1 cellular context compared by ENCODE assay signal in genomic region chr10:63268798-63269503, GRCh38.
TF ChIP-seq lines count a peak whose summit lies in the region.

No MANE protein-coding gene starts in this region.

TF ChIP-seq in HepG2, 621 proteins besides CTCF, POLR2A, EP300 and RAD21 (continued from another document and continues in another):
- peak; percentile 54; the same call in 1 of the 2 replicates for TF ChIP-seq AHDC1 (CRISPR knock-in tag; IDR thresholded peaks at IDR 0.05; ENCODE audit: borderline replicate concordance)
- TF ChIP-seq ZUFSP (CRISPR knock-in tag; IDR thresholded peaks at IDR 0.05; ENCODE audit: borderline replicate concordance), result no peak
- TF ChIP-seq ZNF234 (CRISPR knock-in tag; conservative IDR thresholded peaks at IDR 0.05), result no peak
- no peak for TF ChIP-seq ZFP37 (CRISPR knock-in tag; IDR thresholded peaks at IDR 0.05; ENCODE audit: borderline replicate concordance)
- TF ChIP-seq MTA1 (CRISPR knock-in tag; IDR thresholded peaks at IDR 0.05; ENCODE audit: borderline replicate concordance), result no peak
- TF ChIP-seq ZFP90 (CRISPR knock-in tag; IDR thresholded peaks at IDR 0.05; ENCODE audit: borderline replicate concordance), result peak; percentile 99
- no peak for TF ChIP-seq FOXK2 (IDR thresholded peaks at IDR 0.05)
- TF ChIP-seq ZNF839 (CRISPR knock-in tag; IDR thresholded peaks at IDR 0.05; ENCODE audit: borderline replicate concordance), result no peak
- TF ChIP-seq ZNF24 (IDR thresholded peaks at IDR 0.05), result no peak
- TF ChIP-seq ZNF383 (CRISPR knock-in tag; IDR thresholded peaks at IDR 0.05; ENCODE audit: borderline replicate concordance), result no peak
- TF ChIP-seq NFATC3 (CRISPR knock-in tag; IDR thresholded peaks at IDR 0.05), result no peak
- peak; percentile 80; the same call in 1 of the 2 replicates for TF ChIP-seq RFXANK (CRISPR knock-in tag; IDR thresholded peaks at IDR 0.05)
- no peak for TF ChIP-seq ZNF253 (CRISPR knock-in tag; IDR thresholded peaks at IDR 0.05; ENCODE audit: borderline replicate concordance)
- TF ChIP-seq FOSL2 (CRISPR knock-in tag; IDR thresholded peaks at IDR 0.05), result peak; percentile 88
- no peak for TF ChIP-seq SMARCC2 (IDR thresholded peaks at IDR 0.05)
- no peak for TF ChIP-seq TERF1 (CRISPR knock-in tag; IDR thresholded peaks at IDR 0.05)
- TF ChIP-seq BRF2 (CRISPR knock-in tag; IDR thresholded peaks at IDR 0.05), result peak; percentile 67; the same call in 1 of the 2 replicates
- TF ChIP-seq TCF7 (IDR thresholded peaks at IDR 0.05; ENCODE audit: low read depth), result no peak
- no peak for TF ChIP-seq ZNF7 (CRISPR knock-in tag; IDR thresholded peaks at IDR 0.05)
- TF ChIP-seq ARID3A (IDR thresholded peaks at IDR 0.05; ENCODE audit: low read depth, low read length), result peak; percentile 46; the same call in 1 of the 2 replicates
- no peak for TF ChIP-seq ZNF639 (CRISPR knock-in tag; conservative IDR thresholded peaks at IDR 0.05)
- TF ChIP-seq REST (IDR thresholded peaks at IDR 0.05; ENCODE audit: borderline replicate concordance in 1 of 2, low read depth in 1 of 2, low read length in 2 of 2), result peak in 1 of 2 experiments; percentile 61; a peak in 1 of 4 replicates
- no peak for TF ChIP-seq ZHX2 (IDR thresholded peaks at IDR 0.05; ENCODE audit: low read depth)
- TF ChIP-seq ZHX2 (CRISPR knock-in tag; IDR thresholded peaks at IDR 0.05; ENCODE audit: borderline replicate concordance), result no peak
- no peak for TF ChIP-seq ZBTB8A (CRISPR knock-in tag; IDR thresholded peaks at IDR 0.05; ENCODE audit: borderline replicate concordance, low read depth)
- TF ChIP-seq MED1 (CRISPR knock-in tag; IDR thresholded peaks at IDR 0.05), result peak; percentile 78
- no peak for TF ChIP-seq ZBTB1 (CRISPR knock-in tag; IDR thresholded peaks at IDR 0.05; ENCODE audit: borderline replicate concordance)
- no peak for TF ChIP-seq MAFK (conservative IDR thresholded peaks at IDR 0.05 in 1 of 2, IDR thresholded peaks at IDR 0.05 in 1 of 2; ENCODE audit: low read length in 2 of 2)
- no peak for TF ChIP-seq RCOR2 (CRISPR knock-in tag; IDR thresholded peaks at IDR 0.05)
- TF ChIP-seq ZKSCAN8 (CRISPR knock-in tag; IDR thresholded peaks at IDR 0.05; ENCODE audit: borderline replicate concordance), result peak; percentile 67; the same call in 1 of the 2 replicates
- TF ChIP-seq ZSCAN20 (CRISPR knock-in tag; IDR thresholded peaks at IDR 0.05; ENCODE audit: borderline replicate concordance), result peak; percentile 37; the same call in 1 of the 2 replicates
- no peak for TF ChIP-seq FOXM1 (CRISPR knock-in tag; IDR thresholded peaks at IDR 0.05)
- no peak for TF ChIP-seq SUZ12 (IDR thresholded peaks at IDR 0.05; ENCODE audit: low read depth, low read length)
- peak; percentile 8; the same call in 1 of the 2 replicates for TF ChIP-seq KDM5A (IDR thresholded peaks at IDR 0.05; ENCODE audit: borderline replicate concordance, low read length)
- TF ChIP-seq KLF6 (CRISPR knock-in tag; IDR thresholded peaks at IDR 0.05), result peak; percentile 50; the same call in 1 of the 2 replicates
